In the genomic region with DNA sequence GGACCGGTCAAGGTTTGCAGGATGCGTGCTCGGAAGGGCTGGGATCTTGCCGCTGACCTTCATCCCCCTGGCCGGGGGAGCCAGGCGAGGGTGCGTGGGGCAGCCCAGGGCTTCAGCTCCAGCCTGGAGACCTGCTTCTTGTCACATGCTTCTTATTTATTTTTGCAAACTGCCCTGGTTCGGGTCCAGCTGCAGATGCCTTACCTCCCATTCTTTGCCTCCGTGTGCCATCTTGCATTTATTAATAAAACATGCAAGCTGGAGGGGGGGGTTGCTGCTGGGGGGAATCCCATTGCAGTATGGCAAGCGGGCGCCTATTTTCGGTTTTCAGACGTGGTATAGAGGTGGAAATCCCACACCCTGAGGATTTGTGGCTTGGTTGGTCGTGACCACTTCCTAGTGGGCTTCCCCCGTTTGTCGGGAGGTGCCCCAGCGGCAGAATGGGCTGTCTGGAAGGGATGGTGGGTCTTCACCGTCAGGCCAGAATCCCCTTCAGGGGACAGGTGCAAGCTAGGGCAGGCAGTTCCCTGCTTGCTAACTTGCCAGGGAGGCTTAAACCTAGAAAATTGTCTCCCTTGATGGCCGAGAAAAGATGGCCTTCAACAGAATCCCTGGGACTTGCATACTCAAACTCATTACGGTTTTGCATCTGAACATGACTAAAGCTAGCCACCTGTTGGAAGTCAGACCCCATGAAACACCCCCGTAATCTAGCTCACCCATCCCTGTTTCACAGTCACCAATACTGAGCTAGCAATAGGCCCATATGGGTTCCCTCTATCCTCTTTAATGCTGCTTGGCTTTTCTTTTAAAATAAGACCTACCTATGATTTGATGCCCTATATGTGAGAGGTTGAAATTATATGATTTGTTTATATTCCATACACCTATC, we compare ENCODE assay signal across 8 cellular contexts. TPM values are rescaled to one million over a fixed set of nuclear protein-coding genes. Genes with fewer than 3 reads are reported as not detected.
DNase-seq lines count a peak whose midpoint lies in the region; ATAC-seq and TF ChIP-seq lines count a peak whose summit lies in the region.

No MANE protein-coding gene starts in this region.

- H3K27ac Mint-ChIP-seq in activated naive CD4-positive, alpha-beta T cell treated with anti-CD3 and anti-CD28 coated beads, Interleukin-2, amount 10 ng/mL, durations not matched to agents 7 days and 5 days: no peak overlapping the region

- H3K36me3 Mint-ChIP-seq in activated naive CD4-positive, alpha-beta T cell treated with anti-CD3 and anti-CD28 coated beads, Interleukin-2, amount 10 ng/mL, durations not matched to agents 7 days and 5 days: no peaks in the 10 kb centered on the region

- peak overlapping the region; percentile 58 for H3K4me3 Mint-ChIP-seq in activated naive CD4-positive, alpha-beta T cell treated with anti-CD3 and anti-CD28 coated beads, Interleukin-2, amount 10 ng/mL, durations not matched to agents 7 days and 5 days

- DNase-seq in AG09309 (ENCODE audit: low read depth) (no peak), inferior parietal cortex (ENCODE audit: extremely low spot score) (peak; percentile 10), NK-92 (lab: John Stamatoyannopoulos, UW; ENCODE audit: unreplicated experiment) (no peak)
- DNase-seq in Jurkat, Clone E6-1 (ENCODE audit: low read depth, low spot score): no peak
- peak; percentile 43 for DNase-seq in activated naive CD4-positive, alpha-beta T cell treated with anti-CD3 and anti-CD28 coated beads, Interleukin-2, amount 10 ng/mL, durations not matched to agents 7 days and 5 days
- peak; percentile 6 for DNase-seq in stimulated activated CD8-positive, alpha-beta memory T cell treated with anti-CD3 and anti-CD28 coated beads, Interleukin-15, amount 100 ng/mL, for 24 hours (ENCODE audit: low read depth)

- CTCF ChIA-PET in activated naive CD4-positive, alpha-beta T cell treated with anti-CD3 and anti-CD28 coated beads, Interleukin-2, amount 10 ng/mL, durations not matched to agents 7 days and 5 days (lab: Charles Lee): interaction anchor here (1.3 to 9.5 kb wide), 3 partner anchors 20 to 89 kb away, joined by 3 to 203 read pairs (median 65); no protein-coding TSS in a partner anchor

- H3K9me3 Mint-ChIP-seq in activated naive CD4-positive, alpha-beta T cell treated with anti-CD3 and anti-CD28 coated beads, Interleukin-2, amount 10 ng/mL, durations not matched to agents 7 days and 5 days: no peaks in the 10 kb centered on the region

- H3K4me1 Mint-ChIP-seq in activated naive CD4-positive, alpha-beta T cell treated with anti-CD3 and anti-CD28 coated beads, Interleukin-2, amount 10 ng/mL, durations not matched to agents 7 days and 5 days: peaks cover 19% of the 10 kb centered on the region

- peak overlapping the region; percentile 47 for H3K4me3 ChIP-seq in AG09309 (ENCODE audit: control insufficient read depth, low read depth, low read length)
- peak overlapping the region; percentile 35 for H3K4me3 ChIP-seq in Jurkat, Clone E6-1 (ENCODE audit: low read length)

- ATAC-seq in HG02885 (IDR thresholded peaks at IDR 0.05; ENCODE audit: poor library complexity, unreplicated experiment) (no peak), HG03457 (IDR thresholded peaks at IDR 0.05; ENCODE audit: unreplicated experiment) (no peak)

- H3K27me3 Mint-ChIP-seq in activated naive CD4-positive, alpha-beta T cell treated with anti-CD3 and anti-CD28 coated beads, Interleukin-2, amount 10 ng/mL, durations not matched to agents 7 days and 5 days: peaks cover 83% of the 10 kb centered on the region

- no peak for TF ChIP-seq CTCF in AG09309 (IDR thresholded peaks at IDR 0.05; ENCODE audit: control insufficient read depth, insufficient read depth, low read depth, low read length, missing control alignments)

RNA-seq across cellular contexts. Expression of gene TMEM266, which starts 0.6 kb away (rescaled TPM):
- not detected for polyA plus RNA-seq in Jurkat, Clone E6-1 (2012; ENCODE audit: insufficient read depth, insufficient read length)

RNA-seq across cellular contexts. Expression of gene NRG4, which starts 48.1 kb away (rescaled TPM):
- not detected for polyA plus RNA-seq in Jurkat, Clone E6-1 (2012; ENCODE audit: insufficient read depth, insufficient read length)

Comparison
In these comparisons a context has a peak if more than half of its experiments do, and no peak if none do; other contexts are left out.
1. DNase-seq: peak in activated naive CD4-positive, alpha-beta T cell treated with anti-CD3 and anti-CD28 coated beads, Interleukin-2, amount 10 ng/mL, durations not matched to agents 7 days and 5 days (single experiment), inferior parietal cortex (single experiment) and stimulated activated CD8-positive, alpha-beta memory T cell treated with anti-CD3 and anti-CD28 coated beads, Interleukin-15, amount 100 ng/mL, for 24 hours (single experiment); none in AG09309 (single experiment), Jurkat, Clone E6-1 (single experiment) and NK-92 (single experiment).